In the genomic region with DNA sequence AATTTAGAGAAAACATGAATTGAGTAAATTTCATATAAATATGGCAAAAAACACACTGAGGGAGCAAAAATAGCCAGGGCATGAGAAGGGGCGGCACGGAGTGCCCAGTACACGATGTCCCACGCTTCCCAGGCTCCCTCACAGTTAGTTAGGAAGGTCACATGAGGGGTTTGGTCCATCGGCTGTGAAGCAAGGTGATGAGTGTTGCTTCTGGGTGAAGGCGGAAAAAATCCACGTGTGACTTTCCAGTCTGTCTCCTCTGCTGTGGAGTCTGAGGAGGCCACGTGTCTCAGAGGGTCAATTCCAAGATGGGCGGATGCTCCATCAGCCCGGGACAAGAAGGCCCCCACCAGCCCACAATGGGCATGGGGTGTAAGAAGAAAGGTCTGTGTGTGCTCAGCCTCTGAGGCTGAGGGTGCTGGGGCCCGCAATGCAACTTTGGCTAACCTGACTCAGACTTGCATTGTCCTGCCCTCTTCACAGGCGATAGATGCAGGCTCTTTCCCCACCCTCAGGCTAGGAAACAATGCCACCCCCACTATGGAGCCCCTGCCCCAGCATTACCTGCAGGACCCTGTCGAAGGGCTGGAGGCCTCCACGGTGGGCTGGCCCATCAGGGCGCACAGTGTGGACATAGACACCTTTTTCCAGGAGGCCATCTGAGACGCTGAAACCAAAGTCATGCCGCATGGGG, we compare ENCODE assay signal across 24 cellular contexts. TPM values are rescaled to one million over a fixed set of nuclear protein-coding genes. Genes with fewer than 3 reads are reported as not detected.
"Had no signal": no experiment of that assay in that cellular context is flagged by ENCODE, and none has a peak within 500 bp of the region (broad histone marks: within the 10 kb centered on the region; RNA-seq: fewer than 3 reads in every experiment).

No MANE protein-coding gene starts in this region.

- H3K4me3 ChIP-seq: ascending aorta, body of pancreas, Peyer's patch had no signal

- H3K27me3 ChIP-seq: ascending aorta, body of pancreas, Peyer's patch had no signal

- ATAC-seq: activated CD8-positive, alpha-beta T cell treated with anti-CD3 and anti-CD28 coated beads, Interleukin-2, amount 10 ng/mL, durations not matched to agents 7 days and 5 days; body of pancreas had no signal

- DNase-seq: activated CD4-positive, alpha-beta T cell treated with anti-CD3 and anti-CD28 coated beads for 48 hours; activated CD4-positive, alpha-beta T cell treated with anti-CD3 and anti-CD28 coated beads, Interleukin-2, amount 50 U/mL, for 4 hours; activated CD4-positive, CD25-positive, alpha-beta regulatory T cell treated with anti-CD3 and anti-CD28 coated beads, Interleukin-2, amount 50 U/mL, for 72 hours; activated CD8-positive, alpha-beta memory T cell treated with anti-CD3 and anti-CD28 coated beads, Interleukin-2, amount 50 U/mL, for 48 hours; activated CD8-positive, alpha-beta T cell treated with anti-CD3 and anti-CD28 coated beads, Interleukin-2, amount 10 ng/mL, durations not matched to agents 7 days and 5 days; activated effector memory CD4-positive, alpha-beta T cell treated with Interleukin-2 at 50 U/mL for 16 hours; activated naive CD4-positive, alpha-beta T cell; activated T-cell treated with anti-CD3 and anti-CD28 coated beads, Interleukin-2, amount 50 U/mL, for 24 hours; body of pancreas; Kasumi-1; KBM-7; NCI-H1048; NCI-H1417; NCI-H1694; NCI-H2029; NCI-H345; NCI-H510A; NCI-H526 treated with DMSO at 0.1 percent for 48 hours; NCI-H82; SHP77 had no signal

- H3K4me1 ChIP-seq: ascending aorta, body of pancreas, Peyer's patch had no signal

- H3K27ac ChIP-seq: ascending aorta, body of pancreas, Peyer's patch, RWPE1 had no signal

- H3K9me3 ChIP-seq: ascending aorta, body of pancreas, Peyer's patch had no signal

RNA-seq across cellular contexts. Expression of a gene that starts 45.7 kb away (rescaled TPM):
- total RNA-seq: activated CD8-positive, alpha-beta T cell treated with anti-CD3 and anti-CD28 coated beads, Interleukin-2, amount 10 ng/mL, durations not matched to agents 7 days and 5 days; activated T-helper 1 cell treated with anti-CD3 and anti-CD28 coated beads, Interleukin-12 subunit alpha, Interleukin-12 subunit beta, Interleukin-2, Interleukin-4 antibody, amounts not matched to agents 30 ng/mL and 10 ng/mL and 1 ng/mL, durations not matched to agents 14 hours and 24 hours and 36 hours had no signal
